30 cellular contexts compared by ENCODE assay signal in genomic region chrX:131795442-131796229, GRCh38.
DNase-seq lines count a peak whose midpoint lies in the region; ATAC-seq, FAIRE-seq and TF ChIP-seq lines count a peak whose summit lies in the region.
"Had no signal": no experiment of that assay in that cellular context is flagged by ENCODE, and none has a peak within 500 bp of the region (broad histone marks: within the 10 kb centered on the region; RNA-seq: fewer than 3 reads in every experiment).

No MANE protein-coding gene starts in this region.

- no peak overlapping the region for H3K27ac Mint-ChIP-seq in stimulated activated naive CD8-positive, alpha-beta T cell treated with anti-CD3 and anti-CD28 coated beads, Interleukin-15, amount 100 ng/mL, for 72 hours
- H3K27ac Mint-ChIP-seq: activated naive CD4-positive, alpha-beta T cell treated with anti-CD3 and anti-CD28 coated beads, Interleukin-2, amount 10 ng/mL, durations not matched to agents 7 days and 5 days; brain; CD4-positive, alpha-beta T cell; T-helper 1 cell treated with Interleukin-12 subunit alpha and Interleukin-12 subunit beta and Interleukin-4 antibody, amounts not matched to agents 30 μg/mL and 1 μg/mL, for 36 hours; type B pancreatic cell had no signal

- no peak for FAIRE-seq in pancreas (lab: Jason Lieb, UNC)
- FAIRE-seq: islet of Langerhans had no signal

- no peaks in the 10 kb centered on the region for H3K9me3 ChIP-seq in pancreas
- H3K9me3 ChIP-seq: esophagus squamous epithelium, HAP-1, left ventricle myocardium inferior, prostate gland had no signal

- no peak for TF ChIP-seq CTCF in pancreas (IDR thresholded peaks at IDR 0.05)

- 53 to 96% methylated on average over 43 to 44 of the region's 44 CpGs for WGBS in pancreas, 2 donors

- H3K4me1 Mint-ChIP-seq in stimulated activated naive CD8-positive, alpha-beta T cell treated with anti-CD3 and anti-CD28 coated beads, Interleukin-15, amount 100 ng/mL, for 72 hours = no peaks in the 10 kb centered on the region
- H3K4me1 Mint-ChIP-seq: activated naive CD4-positive, alpha-beta T cell treated with anti-CD3 and anti-CD28 coated beads, Interleukin-2, amount 10 ng/mL, durations not matched to agents 7 days and 5 days; brain had no signal

- ATAC-seq in pancreas = peak in 2 of 4 donors; percentile 3 to 6
- ATAC-seq in stimulated activated naive CD8-positive, alpha-beta T cell treated with anti-CD3 and anti-CD28 coated beads, Interleukin-15, amount 100 ng/mL, for 72 hours = no peak
- ATAC-seq in GM19463 (IDR thresholded peaks at IDR 0.05; ENCODE audit: unreplicated experiment) = no peak
- ATAC-seq in left cardiac atrium = no peak
- ATAC-seq: foreskin keratinocyte had no signal

- intact Hi-C loops in pancreas (cut with DNase I) = no loop called here
- intact Hi-C loops in left cardiac atrium (cut with DNase I) = no loop called here

- no peak overlapping the region for H3K27ac ChIP-seq in pancreas
- H3K27ac ChIP-seq: esophagus squamous epithelium, foreskin keratinocyte, left ventricle myocardium inferior, prostate gland, SK-N-MC had no signal

- peak overlapping the region in 2 of 4 donors; percentile 21 to 30 for H3K4me3 ChIP-seq in pancreas
- H3K4me3 ChIP-seq: HAP-1, left ventricle myocardium inferior, prostate gland, SK-N-MC had no signal

- no peaks in the 10 kb centered on the region for H3K9me3 Mint-ChIP-seq in stimulated activated naive CD8-positive, alpha-beta T cell treated with anti-CD3 and anti-CD28 coated beads, Interleukin-15, amount 100 ng/mL, for 72 hours
- H3K9me3 Mint-ChIP-seq: activated naive CD4-positive, alpha-beta T cell treated with anti-CD3 and anti-CD28 coated beads, Interleukin-2, amount 10 ng/mL, durations not matched to agents 7 days and 5 days; brain; CD4-positive, alpha-beta T cell; T-helper 1 cell treated with Interleukin-12 subunit alpha and Interleukin-12 subunit beta and Interleukin-4 antibody, amounts not matched to agents 30 μg/mL and 1 μg/mL, for 36 hours had no signal

- no peaks in the 10 kb centered on the region for H3K36me3 ChIP-seq in pancreas
- H3K36me3 ChIP-seq: esophagus squamous epithelium, left ventricle myocardium inferior, prostate gland had no signal

- H3K27me3 Mint-ChIP-seq in stimulated activated naive CD8-positive, alpha-beta T cell treated with anti-CD3 and anti-CD28 coated beads, Interleukin-15, amount 100 ng/mL, for 72 hours = no peaks in the 10 kb centered on the region
- H3K27me3 Mint-ChIP-seq: activated naive CD4-positive, alpha-beta T cell treated with anti-CD3 and anti-CD28 coated beads, Interleukin-2, amount 10 ng/mL, durations not matched to agents 7 days and 5 days; brain; CD4-positive, alpha-beta T cell; type B pancreatic cell had no signal

- H3K27me3 ChIP-seq in pancreas = peaks cover 0 to 6% (median 0%) of the 10 kb centered on the region in 4 donors
- H3K27me3 ChIP-seq: esophagus squamous epithelium, foreskin keratinocyte had no signal

- DNase-seq in DMS53 (lab: John Stamatoyannopoulos, UW) (peak; percentile 65), DMS53 treated with DMSO at 0.1 percent for 48 hours (lab: John Stamatoyannopoulos, UW; ENCODE audit: unreplicated experiment) (no peak), DMS79 treated with DMSO at 0.1 percent for 48 hours (lab: John Stamatoyannopoulos, UW) (peak; percentile 37), NCI-H2196 treated with DMSO at 0.1 percent for 48 hours (lab: John Stamatoyannopoulos, UW; ENCODE audit: unreplicated experiment) (peak; percentile 50), pancreas (peak in 5 of 6 donors; percentile 32 to 84 (median 62)), left cardiac atrium (no peak)
- no peak for DNase-seq in stimulated activated naive CD8-positive, alpha-beta T cell treated with anti-CD3 and anti-CD28 coated beads, Interleukin-15, amount 100 ng/mL, for 72 hours
- DNase-seq: activated CD4-positive, alpha-beta T cell treated with anti-CD3 and anti-CD28 coated beads, Interleukin-2, amount 50 U/mL, for 48 hours; activated CD4-positive, CD25-positive, alpha-beta regulatory T cell treated with anti-CD3 and anti-CD28 coated beads, Interleukin-2, amount 50 U/mL, for 72 hours; activated naive CD4-positive, alpha-beta T cell treated with anti-CD3 and anti-CD28 coated beads, Interleukin-2, amount 10 ng/mL, durations not matched to agents 7 days and 5 days; amniotic stem cell; CD4-positive, alpha-beta T cell; cerebellar nuclear complex; esophagus squamous epithelium; foreskin keratinocyte; head of caudate nucleus; left ventricle myocardium inferior; NCI-H1694; NCI-H2171; NCI-H510A treated with DMSO at 0.1 percent for 48 hours; nucleus accumbens; stimulated activated CD4-positive, alpha-beta T cell treated with anti-CD3 and anti-CD28 coated beads, Interleukin-4, amount 100 ng/mL, for 24 hours had no signal

- H3K4me3 Mint-ChIP-seq in stimulated activated naive CD8-positive, alpha-beta T cell treated with anti-CD3 and anti-CD28 coated beads, Interleukin-15, amount 100 ng/mL, for 72 hours = no peak overlapping the region
- H3K4me3 Mint-ChIP-seq: activated naive CD4-positive, alpha-beta T cell treated with anti-CD3 and anti-CD28 coated beads, Interleukin-2, amount 10 ng/mL, durations not matched to agents 7 days and 5 days; brain; CD4-positive, alpha-beta T cell; T-helper 1 cell treated with Interleukin-12 subunit alpha and Interleukin-12 subunit beta and Interleukin-4 antibody, amounts not matched to agents 30 μg/mL and 1 μg/mL, for 36 hours; type B pancreatic cell had no signal

- no peaks in the 10 kb centered on the region for H3K4me1 ChIP-seq in pancreas
- H3K4me1 ChIP-seq: foreskin keratinocyte, HAP-1, left ventricle myocardium inferior, prostate gland had no signal

Comparison
In these comparisons a context has a peak if more than half of its experiments do, and no peak if none do; other contexts are left out.
1. DNase-seq: peak in DMS53 (single experiment), DMS79 treated with DMSO at 0.1 percent for 48 hours (single experiment), NCI-H2196 treated with DMSO at 0.1 percent for 48 hours (single experiment) and pancreas (5 of 6); none in DMS53 treated with DMSO at 0.1 percent for 48 hours (single experiment), stimulated activated naive CD8-positive, alpha-beta T cell treated with anti-CD3 and anti-CD28 coated beads, Interleukin-15, amount 100 ng/mL, for 72 hours (0 of 2) and left cardiac atrium (single experiment).